20 cellular contexts compared by ENCODE assay signal in the genomic region with DNA sequence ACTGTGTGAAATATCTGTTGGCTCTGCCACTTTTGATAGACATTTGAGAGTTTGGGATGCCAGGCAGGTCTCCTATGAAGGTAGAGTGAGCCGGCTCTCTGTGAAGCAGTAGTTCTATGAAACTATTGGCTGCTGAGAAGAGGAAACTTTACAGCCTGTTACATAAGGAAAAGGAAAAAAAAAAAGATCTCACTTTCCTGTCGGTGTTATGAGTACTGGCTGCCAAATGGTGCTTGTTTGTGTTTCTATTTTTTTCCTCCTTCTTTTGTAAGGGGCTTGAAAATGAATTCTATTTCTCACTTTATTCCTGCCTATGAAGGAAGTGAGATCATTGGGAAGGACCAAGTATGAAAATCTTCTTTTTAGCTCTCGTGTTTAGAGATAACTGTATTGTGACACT.
DNase-seq lines count a peak whose midpoint lies in the region; ATAC-seq and TF ChIP-seq lines count a peak whose summit lies in the region.
"Had no signal": no experiment of that assay in that cellular context is flagged by ENCODE, and none has a peak within 500 bp of the region (broad histone marks: within the 10 kb centered on the region; RNA-seq: fewer than 3 reads in every experiment).

No MANE protein-coding gene starts in this region.

- H3K4me3 Mint-ChIP-seq in HFFc6: no peak overlapping the region
- no peak overlapping the region for H3K4me3 Mint-ChIP-seq in naive thymus-derived CD4-positive, alpha-beta T cell

- no peaks in the 10 kb centered on the region for H4K20me1 ChIP-seq in BLaER1

- peak overlapping the region; percentile 84 for H3K4me2 ChIP-seq in BLaER1

- no peaks in the 10 kb centered on the region for H3K36me3 ChIP-seq in BLaER1
- H3K36me3 ChIP-seq in prostate gland: no peaks in the 10 kb centered on the region
- no peaks in the 10 kb centered on the region for H3K36me3 ChIP-seq in naive thymus-derived CD4-positive, alpha-beta T cell (ENCODE audit: control insufficient read depth in 2 of 3, insufficient read depth in 3 of 3, low read length in 3 of 3)
- H3K36me3 ChIP-seq in gastrocnemius medialis: no peaks in the 10 kb centered on the region
- H3K36me3 ChIP-seq: MG63 had no signal

- H3K27ac ChIP-seq in BLaER1 (no peak overlapping the region; the same call in 1 of the 2 replicates), prostate gland (peak overlapping the region; percentile 65 to 73), gastrocnemius medialis (no peak overlapping the region)
- H3K27ac ChIP-seq in naive thymus-derived CD4-positive, alpha-beta T cell (ENCODE audit: low read depth, low read length): no peak overlapping the region
- H3K27ac ChIP-seq: HL-60 had no signal

- ATAC-seq in naive thymus-derived CD4-positive, alpha-beta T cell: no peak
- ATAC-seq in gastrocnemius medialis (no peak), GM21737 (IDR thresholded peaks at IDR 0.05; ENCODE audit: unreplicated experiment) (no peak)

- H3K4me3 ChIP-seq in BLaER1: no peak overlapping the region
- no peak overlapping the region for H3K4me3 ChIP-seq in prostate gland
- H3K4me3 ChIP-seq in naive thymus-derived CD4-positive, alpha-beta T cell (ENCODE audit: low read length): no peak overlapping the region
- no peak overlapping the region for H3K4me3 ChIP-seq in gastrocnemius medialis
- H3K4me3 ChIP-seq: MG63 had no signal

- TF ChIP-seq POLR2A in prostate gland (IDR thresholded peaks at IDR 0.05) (no peak), gastrocnemius medialis (IDR thresholded peaks at IDR 0.05) (no peak)

- H3K4me1 ChIP-seq in BLaER1: peaks cover 54% of the 10 kb centered on the region
- H3K4me1 ChIP-seq in prostate gland (replicated peaks): peaks cover 9% of the 10 kb centered on the region
- peaks cover 0 to 9% of the 10 kb centered on the region in 2 donors for H3K4me1 ChIP-seq in naive thymus-derived CD4-positive, alpha-beta T cell (ENCODE audit: control insufficient read depth in 2 of 2, insufficient read depth in 2 of 2, low read length in 2 of 2)
- peaks cover 11 to 14% of the 10 kb centered on the region in 2 donors for H3K4me1 ChIP-seq in gastrocnemius medialis

- H3K27me3 ChIP-seq in BLaER1 (no peaks in the 10 kb centered on the region), prostate gland (replicated peaks; ENCODE audit: insufficient read depth) (no peaks in the 10 kb centered on the region), gastrocnemius medialis (no peaks in the 10 kb centered on the region)
- H3K27me3 ChIP-seq in naive thymus-derived CD4-positive, alpha-beta T cell (ENCODE audit: control insufficient read depth in 2 of 2, insufficient read depth in 2 of 2, low read length in 2 of 2): no peaks in the 10 kb centered on the region
- H3K27me3 ChIP-seq: MG63 had no signal

- TF ChIP-seq CTCF in HFFc6 (IDR thresholded peaks at IDR 0.05) (no peak), prostate gland (IDR thresholded peaks at IDR 0.05) (no peak), GM10266 (IDR thresholded peaks at IDR 0.05; ENCODE audit: control insufficient read depth, insufficient read depth, low read depth, missing control alignments) (no peak), gastrocnemius medialis (IDR thresholded peaks at IDR 0.05 in 4 of 5, conservative IDR thresholded peaks at IDR 0.05 in 1 of 5) (no peak)

- intact Hi-C loops in prostate gland (cut with DNase I): no loop called here
- intact Hi-C loops in naive thymus-derived CD4-positive, alpha-beta T cell (cut with micrococcal nuclease): no loop called here
- intact Hi-C loops in gastrocnemius medialis (cut with DNase I; ENCODE audit: low total_unique reads): no loop called here

- WGBS in prostate gland: 24% methylated on average over 3 of the region's 3 CpGs

- H3K9me3 Mint-ChIP-seq in HFFc6: no peaks in the 10 kb centered on the region
- H3K9me3 Mint-ChIP-seq in naive thymus-derived CD4-positive, alpha-beta T cell: peaks cover 0 to 2% (median 0%) of the 10 kb centered on the region in 11 donors
- H3K9me3 Mint-ChIP-seq: IgD-negative memory B cell had no signal

- H3K4me1 Mint-ChIP-seq in HFFc6 (ENCODE audit: low read depth): peaks cover 62% of the 10 kb centered on the region
- peaks cover 0 to 32% (median 11%) of the 10 kb centered on the region in 7 donors for H3K4me1 Mint-ChIP-seq in naive thymus-derived CD4-positive, alpha-beta T cell

- H3K27ac Mint-ChIP-seq in HFFc6: peak overlapping the region; percentile 92; the same call in 1 of the 2 replicates
- H3K27ac Mint-ChIP-seq in naive thymus-derived CD4-positive, alpha-beta T cell: no peak overlapping the region

- H3K9ac ChIP-seq in BLaER1: no peak overlapping the region

- H3K9me3 ChIP-seq in BLaER1: no peaks in the 10 kb centered on the region
- no peaks in the 10 kb centered on the region for H3K9me3 ChIP-seq in prostate gland
- H3K9me3 ChIP-seq in naive thymus-derived CD4-positive, alpha-beta T cell (ENCODE audit: control insufficient read depth in 2 of 3, low read length in 3 of 3): no peaks in the 10 kb centered on the region
- no peaks in the 10 kb centered on the region for H3K9me3 ChIP-seq in gastrocnemius medialis
- H3K9me3 ChIP-seq: MG63 had no signal

- DNase-seq in HFFc6: no peak
- peak; percentile 70 for DNase-seq in dermis blood vessel endothelial cell
- no peak for DNase-seq in prostate gland (ENCODE audit: low spot score)
- DNase-seq in GM10266 (ENCODE audit: extremely low spot score): no peak
- DNase-seq in naive thymus-derived CD4-positive, alpha-beta T cell: no peak
- no peak for DNase-seq in gastrocnemius medialis
- DNase-seq: C1 segment of cervical spinal cord, DMS79, H7, Karpas-422, MG63, NCI-H1092 treated with DMSO at 0.1 percent for 48 hours, NCI-H146, NCI-H2029 treated with DMSO at 0.1 percent for 48 hours, NCI-H774, Right ventricle myocardium superior had no signal

- POLR2A ChIA-PET in naive thymus-derived CD4-positive, alpha-beta T cell (lab: Charles Lee): no interaction called here

- CTCF ChIA-PET in naive thymus-derived CD4-positive, alpha-beta T cell (lab: Charles Lee): no interaction called here

- in situ Hi-C loops in gastrocnemius medialis (cut with MboI; ENCODE audit: low sequenced_read_pairs in 4 of 4): no loop called here

- peaks cover 4% of the 10 kb centered on the region for H3K27me3 Mint-ChIP-seq in HFFc6 (ENCODE audit: insufficient read depth)
- H3K27me3 Mint-ChIP-seq in naive thymus-derived CD4-positive, alpha-beta T cell: peaks cover 0 to 2% (median 0%) of the 10 kb centered on the region in 5 donors
- H3K27me3 Mint-ChIP-seq: IgD-negative memory B cell had no signal

- peaks cover 16% of the 10 kb centered on the region for H3K36me3 Mint-ChIP-seq in HFFc6 (ENCODE audit: low read depth)
- peaks cover 0 to 5% (median 0%) of the 10 kb centered on the region in 5 donors for H3K36me3 Mint-ChIP-seq in naive thymus-derived CD4-positive, alpha-beta T cell

Comparison
In these comparisons a context has a peak if more than half of its experiments do, and no peak if none do; other contexts are left out.
1. H3K27ac ChIP-seq: peak in prostate gland (2 of 2); none in BLaER1 (single experiment), naive thymus-derived CD4-positive, alpha-beta T cell (single experiment) and gastrocnemius medialis (0 of 4).